1 cellular context compared by ENCODE assay signal in the genomic region with DNA sequence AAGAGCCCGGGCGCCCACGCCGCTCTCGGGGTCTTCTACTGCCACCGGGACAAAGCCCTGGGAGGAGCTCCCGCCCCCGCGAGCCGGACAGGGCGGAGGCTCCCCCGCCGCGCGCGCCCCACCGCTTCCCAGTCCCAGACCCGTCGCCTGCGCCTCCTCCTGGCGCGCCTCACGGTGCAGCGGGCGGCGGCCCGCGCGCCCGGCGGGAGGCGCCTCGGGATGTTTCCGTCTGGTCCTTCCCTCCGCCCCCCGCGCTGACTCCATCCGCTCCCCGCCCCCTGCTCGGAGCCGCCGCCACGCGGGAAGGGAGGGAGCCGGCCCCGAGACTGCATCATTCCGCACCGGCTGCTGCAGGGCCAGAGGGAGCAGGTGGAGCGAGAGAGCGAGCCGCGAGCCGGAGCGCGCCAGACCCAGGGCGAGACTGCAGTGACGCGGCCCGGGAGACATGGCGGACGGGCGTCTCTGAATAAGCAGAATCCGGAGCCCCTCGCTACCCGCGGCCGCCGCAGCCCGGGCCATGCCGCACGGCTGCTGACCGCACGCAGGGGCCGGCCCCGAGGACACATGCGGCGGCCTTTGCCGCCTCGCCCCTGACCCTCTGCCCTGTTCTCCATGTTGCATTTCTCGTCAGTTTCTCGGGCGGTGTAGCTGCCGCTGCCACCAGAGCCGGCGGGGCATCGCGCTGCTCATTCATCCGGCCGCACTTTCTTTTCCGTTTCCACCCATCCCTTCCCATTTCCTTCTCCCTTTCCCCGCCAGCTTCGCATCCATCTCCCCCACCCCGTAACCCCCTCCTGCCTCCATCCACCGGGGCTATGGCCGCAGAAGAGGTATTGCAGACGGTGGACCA.
TF ChIP-seq lines count a peak whose summit lies in the region.

A gene (plus strand): TSS at position 331 of the 850 bp plus-strand sequence. CDS start 485 bp downstream, at position 816.

TF ChIP-seq in K562, 482 proteins besides CTCF, POLR2A, EP300 and RAD21 (continued from another document and continues in another):
- TF ChIP-seq, protein P1, sequence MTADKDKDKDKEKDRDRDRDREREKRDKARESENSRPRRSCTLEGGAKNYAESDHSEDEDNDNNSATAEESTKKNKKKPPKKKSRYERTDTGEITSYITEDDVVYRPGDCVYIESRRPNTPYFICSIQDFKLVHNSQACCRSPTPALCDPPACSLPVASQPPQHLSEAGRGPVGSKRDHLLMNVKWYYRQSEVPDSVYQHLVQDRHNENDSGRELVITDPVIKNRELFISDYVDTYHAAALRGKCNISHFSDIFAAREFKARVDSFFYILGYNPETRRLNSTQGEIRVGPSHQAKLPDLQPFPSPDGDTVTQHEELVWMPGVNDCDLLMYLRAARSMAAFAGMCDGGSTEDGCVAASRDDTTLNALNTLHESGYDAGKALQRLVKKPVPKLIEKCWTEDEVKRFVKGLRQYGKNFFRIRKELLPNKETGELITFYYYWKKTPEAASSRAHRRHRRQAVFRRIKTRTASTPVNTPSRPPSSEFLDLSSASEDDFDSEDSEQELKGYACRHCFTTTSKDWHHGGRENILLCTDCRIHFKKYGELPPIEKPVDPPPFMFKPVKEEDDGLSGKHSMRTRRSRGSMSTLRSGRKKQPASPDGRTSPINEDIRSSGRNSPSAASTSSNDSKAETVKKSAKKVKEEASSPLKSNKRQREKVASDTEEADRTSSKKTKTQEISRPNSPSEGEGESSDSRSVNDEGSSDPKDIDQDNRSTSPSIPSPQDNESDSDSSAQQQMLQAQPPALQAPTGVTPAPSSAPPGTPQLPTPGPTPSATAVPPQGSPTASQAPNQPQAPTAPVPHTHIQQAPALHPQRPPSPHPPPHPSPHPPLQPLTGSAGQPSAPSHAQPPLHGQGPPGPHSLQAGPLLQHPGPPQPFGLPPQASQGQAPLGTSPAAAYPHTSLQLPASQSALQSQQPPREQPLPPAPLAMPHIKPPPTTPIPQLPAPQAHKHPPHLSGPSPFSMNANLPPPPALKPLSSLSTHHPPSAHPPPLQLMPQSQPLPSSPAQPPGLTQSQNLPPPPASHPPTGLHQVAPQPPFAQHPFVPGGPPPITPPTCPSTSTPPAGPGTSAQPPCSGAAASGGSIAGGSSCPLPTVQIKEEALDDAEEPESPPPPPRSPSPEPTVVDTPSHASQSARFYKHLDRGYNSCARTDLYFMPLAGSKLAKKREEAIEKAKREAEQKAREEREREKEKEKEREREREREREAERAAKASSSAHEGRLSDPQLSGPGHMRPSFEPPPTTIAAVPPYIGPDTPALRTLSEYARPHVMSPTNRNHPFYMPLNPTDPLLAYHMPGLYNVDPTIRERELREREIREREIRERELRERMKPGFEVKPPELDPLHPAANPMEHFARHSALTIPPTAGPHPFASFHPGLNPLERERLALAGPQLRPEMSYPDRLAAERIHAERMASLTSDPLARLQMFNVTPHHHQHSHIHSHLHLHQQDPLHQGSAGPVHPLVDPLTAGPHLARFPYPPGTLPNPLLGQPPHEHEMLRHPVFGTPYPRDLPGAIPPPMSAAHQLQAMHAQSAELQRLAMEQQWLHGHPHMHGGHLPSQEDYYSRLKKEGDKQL (CRISPR knock-in tag; IDR thresholded peaks at IDR 0.05; ENCODE audit: borderline replicate concordance) = no peak
- TF ChIP-seq, protein P2, sequence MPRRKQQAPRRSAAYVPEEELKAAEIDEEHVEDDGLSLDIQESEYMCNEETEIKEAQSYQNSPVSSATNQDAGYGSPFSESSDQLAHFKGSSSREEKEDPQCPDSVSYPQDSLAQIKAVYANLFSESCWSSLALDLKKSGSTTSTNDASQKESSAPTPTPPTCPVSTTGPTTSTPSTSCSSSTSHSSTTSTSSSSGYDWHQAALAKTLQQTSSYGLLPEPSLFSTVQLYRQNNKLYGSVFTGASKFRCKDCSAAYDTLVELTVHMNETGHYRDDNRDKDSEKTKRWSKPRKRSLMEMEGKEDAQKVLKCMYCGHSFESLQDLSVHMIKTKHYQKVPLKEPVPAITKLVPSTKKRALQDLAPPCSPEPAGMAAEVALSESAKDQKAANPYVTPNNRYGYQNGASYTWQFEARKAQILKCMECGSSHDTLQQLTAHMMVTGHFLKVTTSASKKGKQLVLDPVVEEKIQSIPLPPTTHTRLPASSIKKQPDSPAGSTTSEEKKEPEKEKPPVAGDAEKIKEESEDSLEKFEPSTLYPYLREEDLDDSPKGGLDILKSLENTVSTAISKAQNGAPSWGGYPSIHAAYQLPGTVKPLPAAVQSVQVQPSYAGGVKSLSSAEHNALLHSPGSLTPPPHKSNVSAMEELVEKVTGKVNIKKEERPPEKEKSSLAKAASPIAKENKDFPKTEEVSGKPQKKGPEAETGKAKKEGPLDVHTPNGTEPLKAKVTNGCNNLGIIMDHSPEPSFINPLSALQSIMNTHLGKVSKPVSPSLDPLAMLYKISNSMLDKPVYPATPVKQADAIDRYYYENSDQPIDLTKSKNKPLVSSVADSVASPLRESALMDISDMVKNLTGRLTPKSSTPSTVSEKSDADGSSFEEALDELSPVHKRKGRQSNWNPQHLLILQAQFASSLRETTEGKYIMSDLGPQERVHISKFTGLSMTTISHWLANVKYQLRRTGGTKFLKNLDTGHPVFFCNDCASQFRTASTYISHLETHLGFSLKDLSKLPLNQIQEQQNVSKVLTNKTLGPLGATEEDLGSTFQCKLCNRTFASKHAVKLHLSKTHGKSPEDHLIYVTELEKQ (CRISPR knock-in tag; IDR thresholded peaks at IDR 0.05) = no peak
- TF ChIP-seq, protein P3, sequence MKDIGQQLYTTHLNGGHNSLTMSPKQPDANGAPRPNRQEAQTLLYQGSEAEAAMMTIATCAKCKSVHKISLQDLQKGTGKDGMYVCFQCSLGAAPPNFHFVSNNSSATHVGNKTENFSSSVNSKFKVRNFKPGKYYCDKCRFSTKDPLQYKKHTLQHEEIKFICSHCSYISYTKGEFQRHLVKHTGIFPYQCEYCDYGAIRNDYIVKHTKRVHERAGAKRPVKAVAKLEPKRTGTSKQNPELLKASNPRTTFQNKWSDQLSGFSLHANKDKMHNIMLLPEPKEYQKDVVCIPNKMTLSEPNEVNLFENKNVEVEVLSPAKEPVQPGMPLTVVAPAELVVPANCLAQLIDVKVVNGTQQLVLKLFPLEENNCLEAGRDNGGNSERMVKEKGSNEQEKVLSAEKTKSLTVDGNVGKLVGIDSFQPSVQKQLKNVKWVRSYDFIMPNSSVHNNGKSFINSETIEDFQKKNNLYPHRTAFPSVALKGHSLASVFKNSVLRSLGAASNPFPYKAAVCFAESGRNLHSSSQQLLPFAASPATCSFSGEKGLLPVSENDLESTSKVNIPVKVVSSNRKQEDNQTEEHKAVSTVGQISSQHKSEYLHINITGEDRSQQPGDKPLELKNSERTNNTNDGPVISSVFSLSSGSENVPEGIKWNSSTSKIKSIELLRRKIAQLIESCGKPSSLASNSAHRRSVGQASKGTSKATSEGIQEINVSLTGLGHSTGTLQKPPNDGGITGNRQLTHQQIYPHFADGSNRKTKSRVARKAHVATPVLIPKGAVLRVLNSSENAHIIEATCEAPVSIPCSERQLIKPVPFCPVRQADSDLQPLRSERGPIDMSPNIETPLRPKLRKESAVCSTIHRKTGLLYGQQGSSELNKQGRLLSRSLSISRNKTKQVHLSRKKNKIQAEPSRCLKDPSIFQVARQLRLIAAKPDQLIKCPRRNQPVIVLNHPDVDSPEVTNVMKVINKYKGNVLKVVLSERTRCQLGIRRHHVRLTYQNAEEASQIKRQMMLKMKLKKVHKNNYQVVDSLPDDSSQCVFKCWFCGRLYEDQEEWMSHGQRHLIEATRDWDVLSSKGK (CRISPR knock-in tag; IDR thresholded peaks at IDR 0.05) = no peak
- TF ChIP-seq CBX5 (IDR thresholded peaks at IDR 0.05; ENCODE audit: borderline replicate concordance, low read depth) = no peak
- TF ChIP-seq, protein P4, sequence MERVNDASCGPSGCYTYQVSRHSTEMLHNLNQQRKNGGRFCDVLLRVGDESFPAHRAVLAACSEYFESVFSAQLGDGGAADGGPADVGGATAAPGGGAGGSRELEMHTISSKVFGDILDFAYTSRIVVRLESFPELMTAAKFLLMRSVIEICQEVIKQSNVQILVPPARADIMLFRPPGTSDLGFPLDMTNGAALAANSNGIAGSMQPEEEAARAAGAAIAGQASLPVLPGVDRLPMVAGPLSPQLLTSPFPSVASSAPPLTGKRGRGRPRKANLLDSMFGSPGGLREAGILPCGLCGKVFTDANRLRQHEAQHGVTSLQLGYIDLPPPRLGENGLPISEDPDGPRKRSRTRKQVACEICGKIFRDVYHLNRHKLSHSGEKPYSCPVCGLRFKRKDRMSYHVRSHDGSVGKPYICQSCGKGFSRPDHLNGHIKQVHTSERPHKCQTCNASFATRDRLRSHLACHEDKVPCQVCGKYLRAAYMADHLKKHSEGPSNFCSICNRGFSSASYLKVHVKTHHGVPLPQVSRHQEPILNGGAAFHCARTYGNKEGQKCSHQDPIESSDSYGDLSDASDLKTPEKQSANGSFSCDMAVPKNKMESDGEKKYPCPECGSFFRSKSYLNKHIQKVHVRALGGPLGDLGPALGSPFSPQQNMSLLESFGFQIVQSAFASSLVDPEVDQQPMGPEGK (CRISPR knock-in tag; IDR thresholded peaks at IDR 0.05; ENCODE audit: borderline replicate concordance) = no peak
- TF ChIP-seq C11orf30 (IDR thresholded peaks at IDR 0.05; ENCODE audit: low read depth) = no peak; the same call in 1 of the 2 replicates
- TF ChIP-seq, protein P5, sequence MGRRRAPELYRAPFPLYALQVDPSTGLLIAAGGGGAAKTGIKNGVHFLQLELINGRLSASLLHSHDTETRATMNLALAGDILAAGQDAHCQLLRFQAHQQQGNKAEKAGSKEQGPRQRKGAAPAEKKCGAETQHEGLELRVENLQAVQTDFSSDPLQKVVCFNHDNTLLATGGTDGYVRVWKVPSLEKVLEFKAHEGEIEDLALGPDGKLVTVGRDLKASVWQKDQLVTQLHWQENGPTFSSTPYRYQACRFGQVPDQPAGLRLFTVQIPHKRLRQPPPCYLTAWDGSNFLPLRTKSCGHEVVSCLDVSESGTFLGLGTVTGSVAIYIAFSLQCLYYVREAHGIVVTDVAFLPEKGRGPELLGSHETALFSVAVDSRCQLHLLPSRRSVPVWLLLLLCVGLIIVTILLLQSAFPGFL (CRISPR knock-in tag; IDR thresholded peaks at IDR 0.05) = no peak
- TF ChIP-seq HDAC1 (IDR thresholded peaks at IDR 0.05) = peak in 1 of 2 experiments; percentile 80; a peak in 2 of 4 replicates
- TF ChIP-seq EP400 (IDR thresholded peaks at IDR 0.05) = peak; percentile 82
- peak; percentile 67; the same call in 1 of the 2 replicates for TF ChIP-seq KLF13 (tag; IDR thresholded peaks at IDR 0.05; ENCODE audit: borderline replicate concordance, low read depth)
- no peak for TF ChIP-seq LEF1 (IDR thresholded peaks at IDR 0.05)
- TF ChIP-seq, protein P6, sequence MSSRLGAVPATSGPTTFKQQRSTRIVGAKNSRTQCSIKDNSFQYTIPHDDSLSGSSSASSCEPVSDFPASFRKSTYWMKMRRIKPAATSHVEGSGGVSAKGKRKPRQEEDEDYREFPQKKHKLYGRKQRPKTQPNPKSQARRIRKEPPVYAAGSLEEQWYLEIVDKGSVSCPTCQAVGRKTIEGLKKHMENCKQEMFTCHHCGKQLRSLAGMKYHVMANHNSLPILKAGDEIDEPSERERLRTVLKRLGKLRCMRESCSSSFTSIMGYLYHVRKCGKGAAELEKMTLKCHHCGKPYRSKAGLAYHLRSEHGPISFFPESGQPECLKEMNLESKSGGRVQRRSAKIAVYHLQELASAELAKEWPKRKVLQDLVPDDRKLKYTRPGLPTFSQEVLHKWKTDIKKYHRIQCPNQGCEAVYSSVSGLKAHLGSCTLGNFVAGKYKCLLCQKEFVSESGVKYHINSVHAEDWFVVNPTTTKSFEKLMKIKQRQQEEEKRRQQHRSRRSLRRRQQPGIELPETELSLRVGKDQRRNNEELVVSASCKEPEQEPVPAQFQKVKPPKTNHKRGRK (tag; IDR thresholded peaks at IDR 0.05) = no peak
- TF ChIP-seq PHB2 (IDR thresholded peaks at IDR 0.05; ENCODE audit: low read depth) = no peak
- no peak for TF ChIP-seq SMARCB1 (IDR thresholded peaks at IDR 0.05; ENCODE audit: insufficient read length, low read depth)
- TF ChIP-seq, protein P7, sequence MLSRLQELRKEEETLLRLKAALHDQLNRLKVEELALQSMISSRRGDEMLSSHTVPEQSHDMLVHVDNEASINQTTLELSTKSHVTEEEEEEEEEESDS (CRISPR knock-in tag; IDR thresholded peaks at IDR 0.05) = no peak
- no peak for TF ChIP-seq HLTF (IDR thresholded peaks at IDR 0.05)
- no peak for TF ChIP-seq RFX1 (IDR thresholded peaks at IDR 0.05)
- TF ChIP-seq, protein P8, sequence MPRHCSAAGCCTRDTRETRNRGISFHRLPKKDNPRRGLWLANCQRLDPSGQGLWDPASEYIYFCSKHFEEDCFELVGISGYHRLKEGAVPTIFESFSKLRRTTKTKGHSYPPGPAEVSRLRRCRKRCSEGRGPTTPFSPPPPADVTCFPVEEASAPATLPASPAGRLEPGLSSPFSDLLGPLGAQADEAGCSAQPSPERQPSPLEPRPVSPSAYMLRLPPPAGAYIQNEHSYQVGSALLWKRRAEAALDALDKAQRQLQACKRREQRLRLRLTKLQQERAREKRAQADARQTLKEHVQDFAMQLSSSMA (CRISPR knock-in tag; IDR thresholded peaks at IDR 0.05) = no peak
- no peak for TF ChIP-seq ZNF830 (CRISPR knock-in tag; IDR thresholded peaks at IDR 0.05)
- no peak for TF ChIP-seq SMAD3 (CRISPR knock-in tag; conservative IDR thresholded peaks at IDR 0.05)
- TF ChIP-seq CBFB (CRISPR knock-in tag; IDR thresholded peaks at IDR 0.05) = no peak
- TF ChIP-seq PCBP1 (IDR thresholded peaks at IDR 0.05; ENCODE audit: low read depth, low read length, poor library complexity, severe bottlenecking) = peak; percentile 86
- TF ChIP-seq, protein P9, sequence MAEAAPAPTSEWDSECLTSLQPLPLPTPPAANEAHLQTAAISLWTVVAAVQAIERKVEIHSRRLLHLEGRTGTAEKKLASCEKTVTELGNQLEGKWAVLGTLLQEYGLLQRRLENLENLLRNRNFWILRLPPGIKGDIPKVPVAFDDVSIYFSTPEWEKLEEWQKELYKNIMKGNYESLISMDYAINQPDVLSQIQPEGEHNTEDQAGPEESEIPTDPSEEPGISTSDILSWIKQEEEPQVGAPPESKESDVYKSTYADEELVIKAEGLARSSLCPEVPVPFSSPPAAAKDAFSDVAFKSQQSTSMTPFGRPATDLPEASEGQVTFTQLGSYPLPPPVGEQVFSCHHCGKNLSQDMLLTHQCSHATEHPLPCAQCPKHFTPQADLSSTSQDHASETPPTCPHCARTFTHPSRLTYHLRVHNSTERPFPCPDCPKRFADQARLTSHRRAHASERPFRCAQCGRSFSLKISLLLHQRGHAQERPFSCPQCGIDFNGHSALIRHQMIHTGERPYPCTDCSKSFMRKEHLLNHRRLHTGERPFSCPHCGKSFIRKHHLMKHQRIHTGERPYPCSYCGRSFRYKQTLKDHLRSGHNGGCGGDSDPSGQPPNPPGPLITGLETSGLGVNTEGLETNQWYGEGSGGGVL (CRISPR knock-in tag; IDR thresholded peaks at IDR 0.05) = no peak
- TF ChIP-seq ZNF717 (CRISPR knock-in tag; IDR thresholded peaks at IDR 0.05) = no peak
- TF ChIP-seq RBFOX2 (IDR thresholded peaks at IDR 0.05; ENCODE audit: low read depth, low read length) = peak; percentile 94
- TF ChIP-seq SOX6 (IDR thresholded peaks at IDR 0.05) = peak; percentile 62; the same call in 1 of the 2 replicates
- TF ChIP-seq ZSCAN32 (CRISPR knock-in tag; IDR thresholded peaks at IDR 0.05) = no peak
- TF ChIP-seq PTRF (tag; IDR thresholded peaks at IDR 0.05) = no peak
- TF ChIP-seq SMAD1 (IDR thresholded peaks at IDR 0.05; ENCODE audit: low read depth, low read length, partially characterized antibody) = peak; percentile 21
- TF ChIP-seq TRIM28 (IDR thresholded peaks at IDR 0.05) = peak; percentile 13; the same call in 1 of the 2 replicates
- no peak for TF ChIP-seq ZNF445 (CRISPR knock-in tag; IDR thresholded peaks at IDR 0.05; ENCODE audit: low read depth)
- TF ChIP-seq POLR2AphosphoS2 (IDR thresholded peaks at IDR 0.05; ENCODE audit: low read length) = no peak
